ENCODE assay signal across 21 cellular contexts in the genomic region with DNA sequence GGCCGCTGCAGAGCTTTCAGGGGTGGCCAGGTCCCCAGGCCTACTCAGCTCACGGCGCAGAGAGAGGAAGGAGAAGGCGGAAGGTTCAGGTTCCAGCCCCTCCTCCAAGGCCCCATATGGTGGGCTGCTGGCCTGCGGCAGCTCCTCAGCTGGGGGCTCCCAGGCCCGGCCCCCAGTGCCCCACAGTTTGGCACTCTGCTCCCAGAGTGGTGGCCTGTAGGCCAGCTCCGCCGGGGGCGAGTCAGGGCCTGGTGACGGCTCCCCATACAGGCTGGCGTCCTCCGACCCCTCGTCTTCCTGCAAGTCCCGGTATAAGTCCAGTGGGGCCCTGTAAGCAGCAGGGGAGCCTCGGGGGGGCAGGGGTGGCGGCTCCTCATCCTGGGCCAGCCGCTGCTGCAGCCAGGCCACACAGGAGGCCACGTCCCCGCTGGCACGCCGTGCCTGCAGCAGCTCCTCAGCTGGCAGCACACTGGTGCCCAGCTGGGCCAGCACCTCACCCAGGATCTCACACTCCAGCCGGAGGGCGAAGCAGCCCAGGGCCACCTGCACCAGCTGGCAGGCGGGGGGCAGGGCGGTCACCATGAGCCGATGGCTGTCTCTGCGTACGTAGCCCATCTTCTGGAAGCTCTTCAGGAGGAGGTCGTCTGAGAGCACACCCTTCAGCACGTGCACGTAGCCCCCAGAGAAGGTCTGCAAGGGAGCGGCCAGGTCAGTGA. TPM values are rescaled to one million over a fixed set of nuclear protein-coding genes. Genes with fewer than 3 reads are reported as not detected.
DNase-seq lines count a peak whose midpoint lies in the region; ATAC-seq, FAIRE-seq and TF ChIP-seq lines count a peak whose summit lies in the region.
"Had no signal": no experiment of that assay in that cellular context is flagged by ENCODE, and none has a peak within 500 bp of the region (broad histone marks: within the 10 kb centered on the region; RNA-seq: fewer than 3 reads in every experiment).

No MANE protein-coding gene starts in this region.

- no peak overlapping the region for H2AFZ ChIP-seq in HepG2 (ENCODE audit: low read length)

- intact Hi-C loops in HepG2 (cut with micrococcal nuclease; ENCODE audit: unreplicated experiment) = no loop called here
- intact Hi-C loops in right lobe of liver (cut with DNase I) = no loop called here
- intact Hi-C loops in colonic mucosa (cut with DNase I) = no loop called here
- intact Hi-C loops in spleen (cut with DNase I; ENCODE audit: low total_unique reads) = no loop called here

- H3K36me3 ChIP-seq in HepG2 (replicated peaks in 1 of 2; ENCODE audit: control insufficient read depth in 1 of 2, insufficient read depth in 2 of 2, low read length in 2 of 2) (peaks cover 5 to 14% of the 10 kb centered on the region in 2 experiments; a peak in 2 of 5 replicates), right lobe of liver (peaks cover 0 to 22% (median 6%) of the 10 kb centered on the region in 4 donors), colonic mucosa (peaks cover 4% of the 10 kb centered on the region), spleen (peaks cover 0 to 54% (median 37%) of the 10 kb centered on the region in 6 donors)

- H3K36me3 Mint-ChIP-seq in activated CD4-positive, alpha-beta memory T cell treated with anti-CD3 and anti-CD28 coated beads, Interleukin-2, amount 10 ng/mL, durations not matched to agents 7 days and 5 days (ENCODE audit: low read depth) = peaks cover 5% of the 10 kb centered on the region

- TF ChIP-seq RAD21 in HepG2 (CRISPR knock-in tag; IDR thresholded peaks at IDR 0.05) = no peak

- H3K4me3 ChIP-seq in HepG2 (replicated peaks in 1 of 3; ENCODE audit: insufficient read depth in 1 of 3, low read depth in 2 of 3, low read length in 3 of 3) (no peak overlapping the region), right lobe of liver (no peak overlapping the region), colonic mucosa (no peak overlapping the region), spleen (no peak overlapping the region)
- H3K4me3 ChIP-seq: esophagus squamous epithelium, SJCRH30 had no signal

- FAIRE-seq in HepG2 (lab: Jason Lieb, UNC) = no peak
- FAIRE-seq: H1 had no signal

- no peak overlapping the region for H3K27ac Mint-ChIP-seq in activated CD4-positive, alpha-beta memory T cell treated with anti-CD3 and anti-CD28 coated beads, Interleukin-2, amount 10 ng/mL, durations not matched to agents 7 days and 5 days
- H3K27ac Mint-ChIP-seq: T-helper 17 cell, type B pancreatic cell had no signal

- in situ Hi-C loops in HepG2 (cut with HindIII; ENCODE audit: extremely low pct_ligation_motif_present, low pct_unique_long_range_greater_than_20kb) = no loop called here

- POLR2A ChIA-PET in HepG2 (lab: Yijun Ruan, JAX) = no interaction called here
- POLR2A ChIA-PET in activated CD4-positive, alpha-beta memory T cell treated with anti-CD3 and anti-CD28 coated beads, Interleukin-2, amount 10 ng/mL, durations not matched to agents 7 days and 5 days (lab: Charles Lee) = interaction anchor here (0.6 to 7.3 kb wide), 5 partner anchors 11 to 321 kb away, joined by 3 to 36 read pairs (median 4); a partner anchor contains a TSS

- no peak overlapping the region for H3K4me3 Mint-ChIP-seq in activated CD4-positive, alpha-beta memory T cell treated with anti-CD3 and anti-CD28 coated beads, Interleukin-2, amount 10 ng/mL, durations not matched to agents 7 days and 5 days
- H3K4me3 Mint-ChIP-seq: T-helper 17 cell, type B pancreatic cell had no signal

- TF ChIP-seq POLR2A in HepG2 (IDR thresholded peaks at IDR 0.05; ENCODE audit: insufficient read depth in 1 of 2, low read depth in 2 of 2, low read length in 2 of 2) (no peak), right lobe of liver (IDR thresholded peaks at IDR 0.05) (no peak), spleen (IDR thresholded peaks at IDR 0.05) (no peak)

- no peak overlapping the region for H3K9ac ChIP-seq in HepG2 (ENCODE audit: insufficient read depth, low read depth, low read length)
- H3K9ac ChIP-seq in colonic mucosa (ENCODE audit: low read depth in 2 of 2, low read length in 2 of 2) = no peak overlapping the region

- no peaks in the 10 kb centered on the region for H3K9me3 Mint-ChIP-seq in activated CD4-positive, alpha-beta memory T cell treated with anti-CD3 and anti-CD28 coated beads, Interleukin-2, amount 10 ng/mL, durations not matched to agents 7 days and 5 days
- H3K9me3 Mint-ChIP-seq: type B pancreatic cell had no signal

- H3K27me3 ChIP-seq in HepG2 (ENCODE audit: control insufficient read depth in 1 of 2, insufficient read depth in 2 of 2, low read length in 2 of 2) = no peaks in the 10 kb centered on the region
- no peaks in the 10 kb centered on the region for H3K27me3 ChIP-seq in right lobe of liver
- H3K27me3 ChIP-seq in colonic mucosa = no peaks in the 10 kb centered on the region
- H3K27me3 ChIP-seq in spleen (replicated peaks in 1 of 7) = no peaks in the 10 kb centered on the region
- H3K27me3 ChIP-seq: SJCRH30 had no signal

- H3K79me2 ChIP-seq in HepG2 (ENCODE audit: insufficient read depth, low read length) = peaks cover 2% of the 10 kb centered on the region

- TF ChIP-seq CTCF in HepG2 (CRISPR knock-in tag; IDR thresholded peaks at IDR 0.05) (no peak), right lobe of liver (IDR thresholded peaks at IDR 0.05) (no peak), colonic mucosa (IDR thresholded peaks at IDR 0.05) (no peak), spleen (IDR thresholded peaks at IDR 0.05 in 8 of 11, conservative IDR thresholded peaks at IDR 0.05 in 3 of 11) (no peak)

- no peak overlapping the region for H3K4me2 ChIP-seq in HepG2 (ENCODE audit: low read depth, low read length)

- 99% methylated on average over 13 of the region's 32 CpGs for WGBS in HepG2 (ENCODE audit: low lambda C conversion rate)
- WGBS in right lobe of liver (ENCODE audit: insufficient coverage, low coverage, low lambda C conversion rate, missing lambda C conversion rate) = 88% methylated on average over 7 of the region's 32 CpGs
- 86 to 93% (median 90%) methylated on average over 8 to 32 of the region's 32 CpGs for WGBS in spleen, 5 donors

- no peaks in the 10 kb centered on the region for H4K20me1 ChIP-seq in HepG2 (ENCODE audit: insufficient read depth, low read length)

- BruUV-seq in HepG2 (replicated peaks; lab: Mats Ljungman, UMichigan) = no TSS peak

- TF ChIP-seq EP300 in HepG2 (IDR thresholded peaks at IDR 0.05; ENCODE audit: low read depth in 2 of 2, low read length in 2 of 2) = no peak
- TF ChIP-seq EP300 in HepG2 (CRISPR knock-in tag; IDR thresholded peaks at IDR 0.05; ENCODE audit: borderline replicate concordance) = no peak

- ATAC-seq in HepG2 (no peak), right lobe of liver (no peak), HG03521 (IDR thresholded peaks at IDR 0.05; ENCODE audit: unreplicated experiment) (no peak)
- ATAC-seq: left lobe of liver, T-helper 17 cell had no signal

- DNase-seq in HepG2 (ENCODE audit: low spot score) (no peak), right lobe of liver (no peak), NCI-H345 treated with DMSO at 0.1 percent for 48 hours (lab: John Stamatoyannopoulos, UW; ENCODE audit: unreplicated experiment) (peak; percentile 28), colonic mucosa (peak; percentile 22), spleen (peak; percentile 83), hypothalamus (lab: John Stamatoyannopoulos, UW) (no peak)
- no peak for DNase-seq in activated CD4-positive, alpha-beta memory T cell treated with anti-CD3 and anti-CD28 coated beads, Interleukin-2, amount 10 ng/mL, durations not matched to agents 7 days and 5 days
- DNase-seq: activated CD4-positive, alpha-beta T cell treated with anti-CD3 and anti-CD28 coated beads, Interleukin-2, amount 50 U/mL, for 48 hours; activated naive CD4-positive, alpha-beta T cell treated with Interleukin-2 at 50 U/mL for 16 hours; esophagus squamous epithelium; Karpas-422; midbrain; NCI-H526 treated with DMSO at 0.1 percent for 48 hours; OCI-M1; T-helper 17 cell had no signal

- no peaks in the 10 kb centered on the region for H3K27me3 Mint-ChIP-seq in activated CD4-positive, alpha-beta memory T cell treated with anti-CD3 and anti-CD28 coated beads, Interleukin-2, amount 10 ng/mL, durations not matched to agents 7 days and 5 days
- H3K27me3 Mint-ChIP-seq: T-helper 17 cell, type B pancreatic cell had no signal

- peaks cover 39% of the 10 kb centered on the region for H3K4me1 Mint-ChIP-seq in activated CD4-positive, alpha-beta memory T cell treated with anti-CD3 and anti-CD28 coated beads, Interleukin-2, amount 10 ng/mL, durations not matched to agents 7 days and 5 days

- no peak overlapping the region for H3K27ac ChIP-seq in HepG2 (ENCODE audit: extremely low read length, insufficient read depth, low read length)
- no peak overlapping the region for H3K27ac ChIP-seq in right lobe of liver
- no peak overlapping the region for H3K27ac ChIP-seq in colonic mucosa
- H3K27ac ChIP-seq in spleen = no peak overlapping the region
- H3K27ac ChIP-seq: esophagus squamous epithelium, SJCRH30, VCaP had no signal

- no peaks in the 10 kb centered on the region for H3K9me3 ChIP-seq in HepG2 (ENCODE audit: low read length)
- no peaks in the 10 kb centered on the region for H3K9me3 ChIP-seq in right lobe of liver
- H3K9me3 ChIP-seq in colonic mucosa = no peaks in the 10 kb centered on the region
- no peaks in the 10 kb centered on the region for H3K9me3 ChIP-seq in spleen
- H3K9me3 ChIP-seq: esophagus squamous epithelium, SJCRH30 had no signal

- H3K4me1 ChIP-seq in HepG2 (ENCODE audit: insufficient read depth, low read length) (peaks cover 62% of the 10 kb centered on the region), right lobe of liver (peaks cover 0 to 19% (median 7%) of the 10 kb centered on the region in 4 donors), colonic mucosa (peaks cover 8% of the 10 kb centered on the region), spleen (peaks cover 13 to 67% (median 40%) of the 10 kb centered on the region in 6 donors)

- CTCF ChIA-PET in HepG2 (lab: Yijun Ruan, JAX; ENCODE audit: low intra/inter-chr PET ratio, low total read pairs) = no interaction called here
- CTCF ChIA-PET in activated CD4-positive, alpha-beta memory T cell treated with anti-CD3 and anti-CD28 coated beads, Interleukin-2, amount 10 ng/mL, durations not matched to agents 7 days and 5 days (lab: Charles Lee) = interaction anchor here (0.9 to 4.7 kb wide), 3 partner anchors 63 to 164 kb away, joined by 3 to 72 read pairs (median 5); no protein-coding TSS in a partner anchor

RNA-seq across cellular contexts. Expression of a gene that starts 3.7 kb away (rescaled TPM):
- 17.0 and 20.7 TPM in 2 replicates for total RNA-seq in HepG2 (2016; rRNA removed; fragmentation: Illumina TruSeq; extraction: Trizol)
- 5.1 and 5.8 TPM in 2 replicates for total RNA-seq in HepG2 (2016; cell fraction: cytosol; rRNA removed; fragmentation: Illumina TruSeq; extraction: Trizol; ENCODE audit: low read depth)
- total RNA-seq in HepG2 (2016; cell fraction: insoluble cytoplasmic fraction; rRNA removed; fragmentation: Illumina TruSeq; extraction: Trizol) = 16.3 and 20.7 TPM in 2 replicates
- total RNA-seq in HepG2 (2016; cell fraction: membrane; rRNA removed; fragmentation: Illumina TruSeq; extraction: Trizol) = 12.5 and 13.4 TPM in 2 replicates
- 9.5 and 13.5 TPM in 2 replicates for total RNA-seq in HepG2 (2016; cell fraction: nucleus; rRNA removed; fragmentation: Illumina TruSeq; extraction: Trizol)
- 9.1 and 11.8 TPM in 2 replicates for polyA plus RNA-seq in HepG2 (2011; rRNA removed)
- 13.4 and 23.3 TPM in 2 replicates for polyA plus RNA-seq in HepG2 (2011; cell fraction: cytosol; rRNA removed)
- 26.3 and 28.3 TPM in 2 replicates for polyA plus RNA-seq in HepG2 (2011; cell fraction: nucleus; rRNA removed)
- polyA plus RNA-seq in HepG2 (2012) = 6.8 and 12.5 TPM in 2 replicates
- 3.0 and 3.1 TPM in 2 replicates for polyA plus RNA-seq in HepG2 (2016; cell fraction: cytosol; fragmentation: Illumina TruSeq; extraction: Trizol; ENCODE audit: low read depth)
- polyA plus RNA-seq in HepG2 (2016; cell fraction: insoluble cytoplasmic fraction; fragmentation: Illumina TruSeq; extraction: Trizol; ENCODE audit: low read depth) = 13.3 and 14.0 TPM in 2 replicates
- 5.3 and 7.7 TPM in 2 replicates for polyA plus RNA-seq in HepG2 (2016; cell fraction: membrane; fragmentation: Illumina TruSeq; extraction: Trizol; ENCODE audit: low read depth)
- polyA plus RNA-seq in HepG2 (2016; cell fraction: nucleus; fragmentation: Illumina TruSeq; extraction: Trizol; ENCODE audit: insufficient read depth, low read depth) = 14.9 and 15.5 TPM in 2 replicates
- 3.5 and 31.4 TPM in 2 replicates for polyA minus RNA-seq in HepG2 (2011; rRNA and poly(A)+ RNA removed; ENCODE audit: low replicate concordance)
- 16.7 and 20.7 TPM in 2 replicates for polyA minus RNA-seq in HepG2 (2011; cell fraction: cytosol; rRNA and poly(A)+ RNA removed)
- polyA minus RNA-seq in HepG2 (2011; cell fraction: nucleus; rRNA and poly(A)+ RNA removed) = 8.8 and 8.9 TPM in 2 replicates
- 10 to 100 TPM in 3 of 6 experiments, 1 to 10 TPM in 3; 5.6 to 17.9 (median 11.2) TPM for total RNA-seq in right lobe of liver
- total RNA-seq in colonic mucosa = 10 to 100 TPM; 17.8 to 18.4 TPM
- total RNA-seq in spleen = 10 to 100 TPM in 6 of 7 donors, 1 to 10 TPM in 1; 6.8 to 16.9 (median 10.5) TPM
- polyA plus RNA-seq in spleen = 1 to 10 TPM; 4.6 to 6.3 (median 5.7) TPM
- total RNA-seq in activated CD4-positive, alpha-beta memory T cell treated with anti-CD3 and anti-CD28 coated beads, Interleukin-2, amount 10 ng/mL, durations not matched to agents 7 days and 5 days = 10 to 100 TPM in 1 of 2 experiments, 1 to 10 TPM in 1; 9.4 to 10.0 TPM

RNA-seq across cellular contexts. Expression of a gene that starts 11.3 kb away (rescaled TPM):
- total RNA-seq in HepG2 (2016; rRNA removed; fragmentation: Illumina TruSeq; extraction: Trizol) = 1.2 and 2.5 TPM in 2 replicates
- total RNA-seq in HepG2 (2016; cell fraction: cytosol; rRNA removed; fragmentation: Illumina TruSeq; extraction: Trizol; ENCODE audit: low read depth) = 4.2 and 5.8 TPM in 2 replicates
- total RNA-seq in HepG2 (2016; cell fraction: insoluble cytoplasmic fraction; rRNA removed; fragmentation: Illumina TruSeq; extraction: Trizol) = 1.4 and 2.6 TPM in 2 replicates
- 3.5 TPM in 2 replicates for total RNA-seq in HepG2 (2016; cell fraction: membrane; rRNA removed; fragmentation: Illumina TruSeq; extraction: Trizol)
- 2.4 and 3.5 TPM in 2 replicates for total RNA-seq in HepG2 (2016; cell fraction: nucleus; rRNA removed; fragmentation: Illumina TruSeq; extraction: Trizol)
- 3.9 and 4.3 TPM in 2 replicates for polyA plus RNA-seq in HepG2 (2011; rRNA removed)
- 1.5 and 2.1 TPM in 2 replicates for polyA plus RNA-seq in HepG2 (2011; cell fraction: cytosol; rRNA removed)
- polyA plus RNA-seq in HepG2 (2011; cell fraction: nucleus; rRNA removed) = 28.1 and 29.8 TPM in 2 replicates
- 2.7 and 6.1 TPM in 2 replicates for polyA plus RNA-seq in HepG2 (2012)
- polyA plus RNA-seq in HepG2 (2016; cell fraction: cytosol; fragmentation: Illumina TruSeq; extraction: Trizol; ENCODE audit: low read depth) = 1.1 TPM in 2 replicates
- 1.1 and 1.2 TPM in 2 replicates for polyA plus RNA-seq in HepG2 (2016; cell fraction: insoluble cytoplasmic fraction; fragmentation: Illumina TruSeq; extraction: Trizol; ENCODE audit: low read depth)
- 1.0 and 1.2 TPM in 2 replicates for polyA plus RNA-seq in HepG2 (2016; cell fraction: membrane; fragmentation: Illumina TruSeq; extraction: Trizol; ENCODE audit: low read depth)
- polyA plus RNA-seq in HepG2 (2016; cell fraction: nucleus; fragmentation: Illumina TruSeq; extraction: Trizol; ENCODE audit: insufficient read depth, low read depth) = 11.0 and 12.6 TPM in 2 replicates
- 2.9 and 43.1 TPM in 2 replicates for polyA minus RNA-seq in HepG2 (2011; rRNA and poly(A)+ RNA removed; ENCODE audit: low replicate concordance)
- 1.6 and 2.8 TPM in 2 replicates for polyA minus RNA-seq in HepG2 (2011; cell fraction: cytosol; rRNA and poly(A)+ RNA removed)
- polyA minus RNA-seq in HepG2 (2011; cell fraction: nucleus; rRNA and poly(A)+ RNA removed) = 4.5 and 5.8 TPM in 2 replicates
- 10 to 100 TPM; 35.0 to 72.2 (median 53.7) TPM for total RNA-seq in right lobe of liver
- 100 to 1,000 TPM in 1 of 2 donors, 10 to 100 TPM in 1; 72.2 to 136 TPM for total RNA-seq in colonic mucosa
- 100 to 1,000 TPM in 2 of 7 donors, 10 to 100 TPM in 5; 47.6 to 114 (median 76.3) TPM for total RNA-seq in spleen
- 100 to 1,000 TPM in 2 of 3 donors, 10 to 100 TPM in 1; 74.4 to 201 (median 134) TPM for polyA plus RNA-seq in spleen
- total RNA-seq in activated CD4-positive, alpha-beta memory T cell treated with anti-CD3 and anti-CD28 coated beads, Interleukin-2, amount 10 ng/mL, durations not matched to agents 7 days and 5 days = 10 to 100 TPM; 73.2 to 74.0 TPM

RNA-seq across cellular contexts. Expression of a gene that starts 22.9 kb away (rescaled TPM):
- total RNA-seq in HepG2 (2016; rRNA removed; fragmentation: Illumina TruSeq; extraction: Trizol) = 3.8 and 10.1 TPM in 2 replicates
- total RNA-seq in HepG2 (2016; cell fraction: cytosol; rRNA removed; fragmentation: Illumina TruSeq; extraction: Trizol; ENCODE audit: low read depth) = 2.4 and 3.2 TPM in 2 replicates
- total RNA-seq in HepG2 (2016; cell fraction: insoluble cytoplasmic fraction; rRNA removed; fragmentation: Illumina TruSeq; extraction: Trizol) = 4.2 and 9.2 TPM in 2 replicates
- 5.2 and 6.8 TPM in 2 replicates for total RNA-seq in HepG2 (2016; cell fraction: membrane; rRNA removed; fragmentation: Illumina TruSeq; extraction: Trizol)
- total RNA-seq in HepG2 (2016; cell fraction: nucleus; rRNA removed; fragmentation: Illumina TruSeq; extraction: Trizol) = 13.1 and 15.5 TPM in 2 replicates
- polyA plus RNA-seq in HepG2 (2011; rRNA removed) = 13.2 and 18.6 TPM in 2 replicates
- 4.5 and 5.7 TPM in 2 replicates for polyA plus RNA-seq in HepG2 (2011; cell fraction: cytosol; rRNA removed)
- polyA plus RNA-seq in HepG2 (2011; cell fraction: nucleus; rRNA removed) = 111 and 130 TPM in 2 replicates
- 7.5 and 10.0 TPM in 2 replicates for polyA plus RNA-seq in HepG2 (2012)
- 2.5 and 3.3 TPM in 2 replicates for polyA plus RNA-seq in HepG2 (2016; cell fraction: cytosol; fragmentation: Illumina TruSeq; extraction: Trizol; ENCODE audit: low read depth)
- 4.6 and 6.5 TPM in 2 replicates for polyA plus RNA-seq in HepG2 (2016; cell fraction: insoluble cytoplasmic fraction; fragmentation: Illumina TruSeq; extraction: Trizol; ENCODE audit: low read depth)
- 5.7 and 6.3 TPM in 2 replicates for polyA plus RNA-seq in HepG2 (2016; cell fraction: membrane; fragmentation: Illumina TruSeq; extraction: Trizol; ENCODE audit: low read depth)
- polyA plus RNA-seq in HepG2 (2016; cell fraction: nucleus; fragmentation: Illumina TruSeq; extraction: Trizol; ENCODE audit: insufficient read depth, low read depth) = 51.9 and 55.4 TPM in 2 replicates
- polyA minus RNA-seq in HepG2 (2011; rRNA and poly(A)+ RNA removed; ENCODE audit: low replicate concordance) = 4.4 and 8.1 TPM in 2 replicates
- 2.2 and 5.0 TPM in 2 replicates for polyA minus RNA-seq in HepG2 (2011; cell fraction: cytosol; rRNA and poly(A)+ RNA removed)
- 6.8 and 7.5 TPM in 2 replicates for polyA minus RNA-seq in HepG2 (2011; cell fraction: nucleus; rRNA and poly(A)+ RNA removed)
- 10 to 100 TPM in 3 of 6 experiments, 1 to 10 TPM in 3; 5.6 to 12.4 (median 9.4) TPM for total RNA-seq in right lobe of liver
- 10 to 100 TPM; 11.9 to 12.7 TPM for total RNA-seq in colonic mucosa
- 10 to 100 TPM in 6 of 7 donors, 1 to 10 TPM in 1; 6.0 to 28.8 (median 19.2) TPM for total RNA-seq in spleen
- polyA plus RNA-seq in spleen = 10 to 100 TPM in 2 of 3 donors, 1 to 10 TPM in 1; 7.4 to 37.2 (median 34.5) TPM
- 1 to 10 TPM; 7.0 to 7.8 TPM for total RNA-seq in activated CD4-positive, alpha-beta memory T cell treated with anti-CD3 and anti-CD28 coated beads, Interleukin-2, amount 10 ng/mL, durations not matched to agents 7 days and 5 days

RNA-seq across cellular contexts. Expression of a gene that starts 23.6 kb away (rescaled TPM):
- total RNA-seq in HepG2 (2016; rRNA removed; fragmentation: Illumina TruSeq; extraction: Trizol) (6.8 and 17.7 TPM in 2 replicates), right lobe of liver (10 to 100 TPM in 2 of 6 experiments, 1 to 10 TPM in 4; 6.9 to 13.4 (median 9.1) TPM), colonic mucosa (10 to 100 TPM; 19.2 to 30.6 TPM), spleen (10 to 100 TPM; 59.0 to 83.7 (median 65.3) TPM)
- 4.4 and 4.7 TPM in 2 replicates for total RNA-seq in HepG2 (2016; cell fraction: cytosol; rRNA removed; fragmentation: Illumina TruSeq; extraction: Trizol; ENCODE audit: low read depth)
- total RNA-seq in HepG2 (2016; cell fraction: insoluble cytoplasmic fraction; rRNA removed; fragmentation: Illumina TruSeq; extraction: Trizol) = 4.5 and 15.9 TPM in 2 replicates
- 5.4 and 8.2 TPM in 2 replicates for total RNA-seq in HepG2 (2016; cell fraction: membrane; rRNA removed; fragmentation: Illumina TruSeq; extraction: Trizol)
- 22.3 and 26.8 TPM in 2 replicates for total RNA-seq in HepG2 (2016; cell fraction: nucleus; rRNA removed; fragmentation: Illumina TruSeq; extraction: Trizol)
- polyA plus RNA-seq in HepG2 (2011; rRNA removed) (18.0 and 24.3 TPM in 2 replicates), spleen (10 to 100 TPM; 28.9 to 63.6 (median 42.9) TPM)
- 8.0 and 12.2 TPM in 2 replicates for polyA plus RNA-seq in HepG2 (2011; cell fraction: cytosol; rRNA removed)
- 148 and 167 TPM in 2 replicates for polyA plus RNA-seq in HepG2 (2011; cell fraction: nucleus; rRNA removed)
- 16.1 and 20.0 TPM in 2 replicates for polyA plus RNA-seq in HepG2 (2012)
- polyA plus RNA-seq in HepG2 (2016; cell fraction: cytosol; fragmentation: Illumina TruSeq; extraction: Trizol; ENCODE audit: low read depth) = 2.3 and 3.4 TPM in 2 replicates
- polyA plus RNA-seq in HepG2 (2016; cell fraction: insoluble cytoplasmic fraction; fragmentation: Illumina TruSeq; extraction: Trizol; ENCODE audit: low read depth) = 7.0 and 9.8 TPM in 2 replicates
- polyA plus RNA-seq in HepG2 (2016; cell fraction: membrane; fragmentation: Illumina TruSeq; extraction: Trizol; ENCODE audit: low read depth) = 4.7 and 8.3 TPM in 2 replicates
- polyA plus RNA-seq in HepG2 (2016; cell fraction: nucleus; fragmentation: Illumina TruSeq; extraction: Trizol; ENCODE audit: insufficient read depth, low read depth) = 66.1 and 72.8 TPM in 2 replicates
- polyA minus RNA-seq in HepG2 (2011; rRNA and poly(A)+ RNA removed; ENCODE audit: low replicate concordance) = 14.5 and 22.1 TPM in 2 replicates
- polyA minus RNA-seq in HepG2 (2011; cell fraction: cytosol; rRNA and poly(A)+ RNA removed) = 4.0 and 6.3 TPM in 2 replicates
- 27.8 and 28.5 TPM in 2 replicates for polyA minus RNA-seq in HepG2 (2011; cell fraction: nucleus; rRNA and poly(A)+ RNA removed)
- total RNA-seq in activated CD4-positive, alpha-beta memory T cell treated with anti-CD3 and anti-CD28 coated beads, Interleukin-2, amount 10 ng/mL, durations not matched to agents 7 days and 5 days = 10 to 100 TPM; 50.4 to 56.5 TPM

RNA-seq across cellular contexts. Expression of a gene that starts 40.1 kb away (rescaled TPM):
- 11.0 and 11.2 TPM in 2 replicates for total RNA-seq in HepG2 (2016; rRNA removed; fragmentation: Illumina TruSeq; extraction: Trizol)
- 9.1 and 14.3 TPM in 2 replicates for total RNA-seq in HepG2 (2016; cell fraction: cytosol; rRNA removed; fragmentation: Illumina TruSeq; extraction: Trizol; ENCODE audit: low read depth)
- 11.7 and 12.8 TPM in 2 replicates for total RNA-seq in HepG2 (2016; cell fraction: insoluble cytoplasmic fraction; rRNA removed; fragmentation: Illumina TruSeq; extraction: Trizol)
- total RNA-seq in HepG2 (2016; cell fraction: membrane; rRNA removed; fragmentation: Illumina TruSeq; extraction: Trizol) = 14.6 and 17.6 TPM in 2 replicates
- 9.0 and 10.4 TPM in 2 replicates for total RNA-seq in HepG2 (2016; cell fraction: nucleus; rRNA removed; fragmentation: Illumina TruSeq; extraction: Trizol)
- 5.7 and 6.3 TPM in 2 replicates for polyA plus RNA-seq in HepG2 (2011; rRNA removed)
- polyA plus RNA-seq in HepG2 (2011; cell fraction: cytosol; rRNA removed) = 3.3 and 3.5 TPM in 2 replicates
- polyA plus RNA-seq in HepG2 (2011; cell fraction: nucleus; rRNA removed) = 14.9 and 16.4 TPM in 2 replicates
- 8.1 and 9.7 TPM in 2 replicates for polyA plus RNA-seq in HepG2 (2012)
- 17.1 and 17.6 TPM in 2 replicates for polyA plus RNA-seq in HepG2 (2016; cell fraction: cytosol; fragmentation: Illumina TruSeq; extraction: Trizol; ENCODE audit: low read depth)
- 12.9 and 16.7 TPM in 2 replicates for polyA plus RNA-seq in HepG2 (2016; cell fraction: insoluble cytoplasmic fraction; fragmentation: Illumina TruSeq; extraction: Trizol; ENCODE audit: low read depth)
- 20.1 and 25.8 TPM in 2 replicates for polyA plus RNA-seq in HepG2 (2016; cell fraction: membrane; fragmentation: Illumina TruSeq; extraction: Trizol; ENCODE audit: low read depth)
- polyA plus RNA-seq in HepG2 (2016; cell fraction: nucleus; fragmentation: Illumina TruSeq; extraction: Trizol; ENCODE audit: insufficient read depth, low read depth) = 25.8 and 32.4 TPM in 2 replicates
- 6.0 and 18.6 TPM in 2 replicates for polyA minus RNA-seq in HepG2 (2011; rRNA and poly(A)+ RNA removed; ENCODE audit: low replicate concordance)
- 1.4 and 1.8 TPM in 2 replicates for polyA minus RNA-seq in HepG2 (2011; cell fraction: cytosol; rRNA and poly(A)+ RNA removed)
- polyA minus RNA-seq in HepG2 (2011; cell fraction: nucleus; rRNA and poly(A)+ RNA removed) = 7.2 and 7.7 TPM in 2 replicates
- 1 to 10 TPM; 1.8 to 5.0 (median 3.3) TPM for total RNA-seq in right lobe of liver
- total RNA-seq in colonic mucosa = 10 to 100 TPM in 1 of 2 donors, 1 to 10 TPM in 1; 4.7 to 10.0 TPM
- 1 to 10 TPM; 2.9 to 5.7 (median 4.7) TPM for total RNA-seq in spleen
- polyA plus RNA-seq in spleen = 1 to 10 TPM; 3.8 to 7.0 (median 4.9) TPM
- total RNA-seq in activated CD4-positive, alpha-beta memory T cell treated with anti-CD3 and anti-CD28 coated beads, Interleukin-2, amount 10 ng/mL, durations not matched to agents 7 days and 5 days = 1 to 10 TPM; 8.1 to 9.2 TPM

Comparison
In these comparisons a context has a peak if more than half of its experiments do, and no peak if none do; other contexts are left out.
1. RNA of a gene that starts 11.3 kb away (total RNA-seq): 72.2 to 136 TPM in colonic mucosa, 47.6 to 114 TPM in spleen, 73.2 to 74.0 TPM in activated CD4-positive, alpha-beta memory T cell treated with anti-CD3 and anti-CD28 coated beads, Interleukin-2, amount 10 ng/mL, durations not matched to agents 7 days and 5 days and 35.0 to 72.2 TPM in right lobe of liver; 1.2 to 5.8 TPM in HepG2; every median in the first group is over 4 times any median in the second.
2. DNase-seq: peak in NCI-H345 treated with DMSO at 0.1 percent for 48 hours (single experiment), colonic mucosa (single experiment) and spleen (single experiment); none in HepG2 (single experiment), right lobe of liver (0 of 3), hypothalamus (0 of 51) and activated CD4-positive, alpha-beta memory T cell treated with anti-CD3 and anti-CD28 coated beads, Interleukin-2, amount 10 ng/mL, durations not matched to agents 7 days and 5 days (single experiment).